16 cellular contexts compared by ENCODE assay signal in the genomic region with DNA sequence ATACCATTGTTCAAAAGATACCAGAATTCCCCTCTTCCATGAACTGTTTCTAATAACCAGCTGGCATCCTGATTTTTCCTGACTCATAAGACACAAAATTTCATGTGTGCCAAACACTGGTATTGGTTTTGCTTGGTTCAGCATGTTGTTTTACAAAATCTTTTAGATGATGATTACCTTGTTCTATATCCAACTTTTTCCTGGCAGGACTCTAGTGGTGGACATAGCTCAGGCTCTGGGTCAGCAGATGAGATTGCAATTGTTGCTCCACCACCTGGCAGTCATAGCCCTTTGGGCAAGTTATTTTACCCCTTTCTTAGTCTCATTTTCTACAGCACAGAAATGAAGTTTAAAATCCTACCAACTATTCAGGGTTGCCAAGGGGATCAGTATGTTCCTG. TPM values are rescaled to one million over a fixed set of nuclear protein-coding genes. Genes with fewer than 3 reads are reported as not detected.
DNase-seq lines count a peak whose midpoint lies in the region; ATAC-seq, FAIRE-seq and TF ChIP-seq lines count a peak whose summit lies in the region.
"Had no signal": no experiment of that assay in that cellular context is flagged by ENCODE, and none has a peak within 500 bp of the region (broad histone marks: within the 10 kb centered on the region; RNA-seq: fewer than 3 reads in every experiment).

No MANE protein-coding gene starts in this region.

- no peak overlapping the region for H3K9ac ChIP-seq in subcutaneous abdominal adipose tissue (ENCODE audit: low read length in 5 of 5)
- H3K9ac ChIP-seq: neural progenitor cell had no signal

- DNase-seq in activated naive CD8-positive, alpha-beta T cell treated with anti-CD3 and anti-CD28 coated beads for 36 hours, result no peak
- DNase-seq in activated CD4-positive, alpha-beta memory T cell treated with anti-CD3 and anti-CD28 coated beads, Interleukin-2, amount 10 ng/mL, durations not matched to agents 7 days and 5 days, result no peak
- no peak for DNase-seq in immature natural killer cell
- no peak for DNase-seq in NCI-H146 (lab: John Stamatoyannopoulos, UW)
- DNase-seq in GM12891 (ENCODE audit: insufficient read length, low spot score), result no peak
- DNase-seq: kidney; MM.1S; PC-9; stimulated activated CD4-positive, alpha-beta T cell treated with anti-CD3 and anti-CD28 coated beads, Interleukin-15, amount 100 ng/mL, for 24 hours had no signal

- POLR2A ChIA-PET in activated CD4-positive, alpha-beta memory T cell treated with anti-CD3 and anti-CD28 coated beads, Interleukin-2, amount 10 ng/mL, durations not matched to agents 7 days and 5 days (lab: Charles Lee), result interaction anchor here (0.9 to 1.5 kb wide), 3 partner anchors 23 to 58 kb away, joined by 3 to 7 read pairs (median 3); a partner anchor contains a TSS

- H3K9me3 ChIP-seq in subcutaneous abdominal adipose tissue (ENCODE audit: control insufficient read depth in 5 of 5, low read length in 5 of 5), result no peaks in the 10 kb centered on the region
- H3K9me3 ChIP-seq: esophagus muscularis mucosa had no signal

- peaks cover 30% of the 10 kb centered on the region for H3K36me3 Mint-ChIP-seq in activated naive CD8-positive, alpha-beta T cell
- H3K36me3 Mint-ChIP-seq in activated naive CD8-positive, alpha-beta T cell treated with anti-CD3 and anti-CD28 coated beads for 36 hours, result peaks cover 65% of the 10 kb centered on the region
- H3K36me3 Mint-ChIP-seq in activated CD4-positive, alpha-beta memory T cell treated with anti-CD3 and anti-CD28 coated beads, Interleukin-2, amount 10 ng/mL, durations not matched to agents 7 days and 5 days (ENCODE audit: low read depth), result peaks cover 92% of the 10 kb centered on the region
- H3K36me3 Mint-ChIP-seq in immature natural killer cell, result peaks cover 21 to 69% (median 66%) of the 10 kb centered on the region in 3 donors
- H3K36me3 Mint-ChIP-seq: neural progenitor cell had no signal

- no peak overlapping the region for H3K4me3 ChIP-seq in subcutaneous abdominal adipose tissue (ENCODE audit: low read depth in 1 of 5, low read length in 5 of 5)
- H3K4me3 ChIP-seq: esophagus muscularis mucosa, neural progenitor cell, PC-9 had no signal

- TF ChIP-seq POLR2A in GM12891 (IDR thresholded peaks at IDR 0.05; ENCODE audit: low read depth, low read length), result no peak

- CTCF ChIA-PET in activated CD4-positive, alpha-beta memory T cell treated with anti-CD3 and anti-CD28 coated beads, Interleukin-2, amount 10 ng/mL, durations not matched to agents 7 days and 5 days (lab: Charles Lee), result interaction anchor here (0.6 to 2.9 kb wide), 4 partner anchors 23 to 1770 kb away, joined by 3 to 15 read pairs (median 8); no protein-coding TSS in a partner anchor

- no peaks in the 10 kb centered on the region for H3K27me3 Mint-ChIP-seq in activated naive CD8-positive, alpha-beta T cell
- no peaks in the 10 kb centered on the region for H3K27me3 Mint-ChIP-seq in activated naive CD8-positive, alpha-beta T cell treated with anti-CD3 and anti-CD28 coated beads for 36 hours
- H3K27me3 Mint-ChIP-seq in activated CD4-positive, alpha-beta memory T cell treated with anti-CD3 and anti-CD28 coated beads, Interleukin-2, amount 10 ng/mL, durations not matched to agents 7 days and 5 days, result no peaks in the 10 kb centered on the region
- H3K27me3 Mint-ChIP-seq in immature natural killer cell (ENCODE audit: low read depth in 3 of 3), result peaks cover 0 to 2% (median 0%) of the 10 kb centered on the region in 3 donors

- peaks cover 68% of the 10 kb centered on the region for H3K4me1 Mint-ChIP-seq in activated naive CD8-positive, alpha-beta T cell (ENCODE audit: low read depth)
- peaks cover 64% of the 10 kb centered on the region for H3K4me1 Mint-ChIP-seq in activated naive CD8-positive, alpha-beta T cell treated with anti-CD3 and anti-CD28 coated beads for 36 hours
- H3K4me1 Mint-ChIP-seq in activated CD4-positive, alpha-beta memory T cell treated with anti-CD3 and anti-CD28 coated beads, Interleukin-2, amount 10 ng/mL, durations not matched to agents 7 days and 5 days, result peaks cover 78% of the 10 kb centered on the region
- H3K4me1 Mint-ChIP-seq in immature natural killer cell, result peaks cover 61 to 80% of the 10 kb centered on the region in 2 donors

- H3K27ac Mint-ChIP-seq in activated naive CD8-positive, alpha-beta T cell, result no peak overlapping the region
- H3K27ac Mint-ChIP-seq in activated naive CD8-positive, alpha-beta T cell treated with anti-CD3 and anti-CD28 coated beads for 36 hours, result no peak overlapping the region
- no peak overlapping the region for H3K27ac Mint-ChIP-seq in activated CD4-positive, alpha-beta memory T cell treated with anti-CD3 and anti-CD28 coated beads, Interleukin-2, amount 10 ng/mL, durations not matched to agents 7 days and 5 days
- peak overlapping the region in 5 of 6 donors; percentile 15 to 74 (median 64) for H3K27ac Mint-ChIP-seq in immature natural killer cell
- H3K27ac Mint-ChIP-seq: neural progenitor cell had no signal

- ATAC-seq in GM19467 (IDR thresholded peaks at IDR 0.05; ENCODE audit: unreplicated experiment), result no peak

- H3K36me3 ChIP-seq in subcutaneous abdominal adipose tissue (ENCODE audit: control insufficient read depth in 5 of 5, insufficient read depth in 5 of 5, low read length in 5 of 5), result peaks cover 37 to 74% (median 61%) of the 10 kb centered on the region in 5 donors
- H3K36me3 ChIP-seq: neural progenitor cell had no signal

- peak overlapping the region; percentile 58 for H3K27ac ChIP-seq in subcutaneous abdominal adipose tissue (ENCODE audit: low read depth, low read length)
- H3K27ac ChIP-seq: C4-2B, esophagus muscularis mucosa, neural progenitor cell, PC-9 had no signal

- peaks cover 2 to 64% (median 52%) of the 10 kb centered on the region in 5 donors for H3K4me1 ChIP-seq in subcutaneous abdominal adipose tissue (ENCODE audit: control insufficient read depth in 5 of 5, insufficient read depth in 5 of 5, low read length in 5 of 5)

- no peaks in the 10 kb centered on the region for H3K9me3 Mint-ChIP-seq in activated naive CD8-positive, alpha-beta T cell (ENCODE audit: low read depth)
- peaks cover 2% of the 10 kb centered on the region for H3K9me3 Mint-ChIP-seq in activated naive CD8-positive, alpha-beta T cell treated with anti-CD3 and anti-CD28 coated beads for 36 hours
- H3K9me3 Mint-ChIP-seq in activated CD4-positive, alpha-beta memory T cell treated with anti-CD3 and anti-CD28 coated beads, Interleukin-2, amount 10 ng/mL, durations not matched to agents 7 days and 5 days, result no peaks in the 10 kb centered on the region
- H3K9me3 Mint-ChIP-seq in immature natural killer cell, result no peaks in the 10 kb centered on the region
- H3K9me3 Mint-ChIP-seq: neural progenitor cell had no signal

- no peaks in the 10 kb centered on the region for H3K27me3 ChIP-seq in subcutaneous abdominal adipose tissue (ENCODE audit: control insufficient read depth in 5 of 5, insufficient read depth in 4 of 5, low read length in 5 of 5)
- H3K27me3 ChIP-seq: esophagus muscularis mucosa, neural progenitor cell had no signal

- H3K4me3 Mint-ChIP-seq in activated naive CD8-positive, alpha-beta T cell, result peak overlapping the region; percentile 55
- no peak overlapping the region for H3K4me3 Mint-ChIP-seq in activated naive CD8-positive, alpha-beta T cell treated with anti-CD3 and anti-CD28 coated beads for 36 hours
- H3K4me3 Mint-ChIP-seq in activated CD4-positive, alpha-beta memory T cell treated with anti-CD3 and anti-CD28 coated beads, Interleukin-2, amount 10 ng/mL, durations not matched to agents 7 days and 5 days, result peak overlapping the region; percentile 14
- H3K4me3 Mint-ChIP-seq in immature natural killer cell, result peak overlapping the region in 4 of 5 donors; percentile 24 to 64 (median 52)
- H3K4me3 Mint-ChIP-seq: neural progenitor cell had no signal

- no peak for FAIRE-seq in GM12891 (lab: Jason Lieb, UNC)
- FAIRE-seq: kidney had no signal

TF ChIP-seq in GM12891, 5 proteins besides CTCF, POLR2A, EP300 and RAD21:
- no peak for TF ChIP-seq PAX5 (IDR thresholded peaks at IDR 0.05; ENCODE audit: insufficient read depth, low read length, severe bottlenecking)
- no peak for TF ChIP-seq TAF1 (IDR thresholded peaks at IDR 0.05; ENCODE audit: low read depth, low read length)
- TF ChIP-seq SPI1 (IDR thresholded peaks at IDR 0.05; ENCODE audit: low read depth, low read length), result no peak
- no peak for TF ChIP-seq POU2F2 (IDR thresholded peaks at IDR 0.05; ENCODE audit: low read depth, low read length)
- no peak for TF ChIP-seq POLR2AphosphoS5 (IDR thresholded peaks at IDR 0.05; ENCODE audit: low read depth, low read length)
TF ChIP-seq in GM12891: peak in this region for 0.

RNA-seq across cellular contexts. Expression of a gene that starts 6.2 kb away (rescaled TPM):
- 1 to 10 TPM; 8.1 to 8.2 TPM for total RNA-seq in activated naive CD8-positive, alpha-beta T cell treated with anti-CD3 and anti-CD28 coated beads for 36 hours
- 10 to 100 TPM; 32.6 to 33.5 TPM for total RNA-seq in activated CD4-positive, alpha-beta memory T cell treated with anti-CD3 and anti-CD28 coated beads, Interleukin-2, amount 10 ng/mL, durations not matched to agents 7 days and 5 days
- polyA plus RNA-seq in immature natural killer cell, result 10 to 100 TPM in 1 of 3 donors, 1 to 10 TPM in 2; 3.6 to 11.4 (median 5.0) TPM
- polyA plus RNA-seq in GM12891 (2012; ENCODE audit: low read depth, missing spikeins), result 6.0 TPM

RNA-seq across cellular contexts. Expression of a gene that starts 38.3 kb away (rescaled TPM):
- not detected for total RNA-seq in activated naive CD8-positive, alpha-beta T cell treated with anti-CD3 and anti-CD28 coated beads for 36 hours
- total RNA-seq in activated CD4-positive, alpha-beta memory T cell treated with anti-CD3 and anti-CD28 coated beads, Interleukin-2, amount 10 ng/mL, durations not matched to agents 7 days and 5 days, result not detected
- polyA plus RNA-seq in immature natural killer cell, result not detected
- not detected for polyA plus RNA-seq in GM12891 (2012; ENCODE audit: low read depth, missing spikeins)
- total RNA-seq: cardiac septum, esophagus muscularis mucosa, PC-9 had no signal

Comparison
In these comparisons a context has a peak if more than half of its experiments do, and no peak if none do; other contexts are left out.
1. H3K27ac Mint-ChIP-seq: peak in immature natural killer cell (5 of 6); none in activated naive CD8-positive, alpha-beta T cell (single experiment), activated naive CD8-positive, alpha-beta T cell treated with anti-CD3 and anti-CD28 coated beads for 36 hours (single experiment) and activated CD4-positive, alpha-beta memory T cell treated with anti-CD3 and anti-CD28 coated beads, Interleukin-2, amount 10 ng/mL, durations not matched to agents 7 days and 5 days (single experiment).